ENCODE assay signal across 9 cellular contexts in genomic region chr6:109309917-109310316, GRCh38.
"Had no signal": no experiment of that assay in that cellular context is flagged by ENCODE, and none has a peak within 500 bp of the region (broad histone marks: within the 10 kb centered on the region; RNA-seq: fewer than 3 reads in every experiment).

No MANE protein-coding gene starts in this region.

- H3K4me3 ChIP-seq: GM23338, HAP-1 had no signal

- H2AFZ ChIP-seq: GM23338 had no signal

- H3K4me2 ChIP-seq: GM23338 had no signal

- H3K9me3 ChIP-seq: HAP-1 had no signal

- FAIRE-seq: H1, H54, HepG2 had no signal

- H3K4me1 ChIP-seq: HAP-1 had no signal

- H3K27ac ChIP-seq: HL-60 had no signal

- DNase-seq: HFFc6, KG1 had no signal

- ATAC-seq: GM23338, HCT116, HepG2 had no signal

- H3K36me3 ChIP-seq: HAP-1 had no signal
